8 cellular contexts compared by ENCODE assay signal in genomic region chr15:55108858-55109518, GRCh38.
DNase-seq lines count a peak whose midpoint lies in the region; ATAC-seq and TF ChIP-seq lines count a peak whose summit lies in the region.

No MANE protein-coding gene starts in this region.

- ATAC-seq in HG02884 (IDR thresholded peaks at IDR 0.05; ENCODE audit: unreplicated experiment) (peak; percentile 71), naive B cell (ENCODE audit: low read depth in 2 of 2) (no peak), thoracic aorta (ENCODE audit: insufficient number of reproducible peaks, low FRiP score, low read depth) (peak; percentile 64)

- H3K27me3 Mint-ChIP-seq in activated CD4-positive, alpha-beta memory T cell treated with anti-CD3 and anti-CD28 coated beads for 36 hours, result no peaks in the 10 kb centered on the region
- H3K27me3 Mint-ChIP-seq in naive B cell, result peaks cover 0 to 6% (median 5%) of the 10 kb centered on the region in 3 donors

- H3K4me3 Mint-ChIP-seq in activated CD4-positive, alpha-beta memory T cell treated with anti-CD3 and anti-CD28 coated beads for 36 hours, result no peak overlapping the region
- H3K4me3 Mint-ChIP-seq in naive B cell, result no peak overlapping the region

- POLR2A ChIA-PET in activated CD4-positive, alpha-beta memory T cell treated with anti-CD3 and anti-CD28 coated beads for 36 hours (lab: Charles Lee), result no interaction called here

- no peaks in the 10 kb centered on the region for H3K27me3 ChIP-seq in thoracic aorta (replicated peaks; ENCODE audit: insufficient read depth)

- no peaks in the 10 kb centered on the region for H3K9me3 Mint-ChIP-seq in activated CD4-positive, alpha-beta memory T cell treated with anti-CD3 and anti-CD28 coated beads for 36 hours
- H3K9me3 Mint-ChIP-seq in naive B cell, result peaks cover 0 to 5% (median 0%) of the 10 kb centered on the region in 7 donors

- H3K36me3 Mint-ChIP-seq in activated CD4-positive, alpha-beta memory T cell treated with anti-CD3 and anti-CD28 coated beads for 36 hours, result no peaks in the 10 kb centered on the region
- H3K36me3 Mint-ChIP-seq in naive B cell, result no peaks in the 10 kb centered on the region

- H3K36me3 ChIP-seq in thoracic aorta, result no peaks in the 10 kb centered on the region

- DNase-seq in NK-92 treated with Interleukin-12 subunit alpha and Interleukin-12 subunit beta, amount 100 ng/mL, for 24 hours (lab: John Stamatoyannopoulos, UW), result peak; percentile 29
- DNase-seq in NK-92 (lab: John Stamatoyannopoulos, UW; ENCODE audit: unreplicated experiment) (no peak), NCI-H524 (lab: John Stamatoyannopoulos, UW) (peak; percentile 48 to 74), epithelial cell of prostate (ENCODE audit: low read depth, low spot score) (peak; percentile 39), naive B cell (peak; percentile 6), thoracic aorta (ENCODE audit: low spot score) (peak; percentile 21)
- DNase-seq in activated CD4-positive, alpha-beta memory T cell treated with anti-CD3 and anti-CD28 coated beads for 36 hours, result peak; percentile 71

- peak overlapping the region; percentile 16 for H3K4me3 ChIP-seq in thoracic aorta

- H3K4me1 Mint-ChIP-seq in activated CD4-positive, alpha-beta memory T cell treated with anti-CD3 and anti-CD28 coated beads for 36 hours (ENCODE audit: low read depth), result no peaks in the 10 kb centered on the region
- no peaks in the 10 kb centered on the region for H3K4me1 Mint-ChIP-seq in naive B cell

- peak overlapping the region; percentile 16 for H3K27ac ChIP-seq in epithelial cell of prostate
- no peak overlapping the region for H3K27ac ChIP-seq in thoracic aorta

- CTCF ChIA-PET in activated CD4-positive, alpha-beta memory T cell treated with anti-CD3 and anti-CD28 coated beads for 36 hours (lab: Charles Lee), result interaction anchor here (0.6 to 1.0 kb wide), 9 partner anchors 15 to 1974 kb away, joined by 3 to 5 read pairs (median 3); no protein-coding TSS in a partner anchor

- H3K4me1 ChIP-seq in thoracic aorta (ENCODE audit: control insufficient read depth in 1 of 2, low read depth in 2 of 2), result peaks cover 4 to 5% of the 10 kb centered on the region in 2 donors

- H3K9me3 ChIP-seq in thoracic aorta, result no peaks in the 10 kb centered on the region

- peak; percentile 53 for TF ChIP-seq CTCF in thoracic aorta (IDR thresholded peaks at IDR 0.05)

- intact Hi-C loops in activated CD4-positive, alpha-beta memory T cell treated with anti-CD3 and anti-CD28 coated beads for 36 hours (cut with micrococcal nuclease), result loop anchor here (10.0 kb wide), 1 partner anchor 1144 kb away; no protein-coding TSS in a partner anchor

- no peak overlapping the region for H3K27ac Mint-ChIP-seq in activated CD4-positive, alpha-beta memory T cell treated with anti-CD3 and anti-CD28 coated beads for 36 hours
- H3K27ac Mint-ChIP-seq in naive B cell, result no peak overlapping the region

Comparison
In these comparisons a context has a peak if more than half of its experiments do, and no peak if none do; other contexts are left out.
1. ATAC-seq: peak in HG02884 (single experiment) and thoracic aorta (single experiment); none in naive B cell (0 of 2).